28 cellular contexts compared by ENCODE assay signal in genomic region chr9:70551391-70551790, GRCh38.
DNase-seq lines count a peak whose midpoint lies in the region; FAIRE-seq and TF ChIP-seq lines count a peak whose summit lies in the region.
"Had no signal": no experiment of that assay in that cellular context is flagged by ENCODE, and none has a peak within 500 bp of the region (broad histone marks: within the 10 kb centered on the region; RNA-seq: fewer than 3 reads in every experiment).

No MANE protein-coding gene starts in this region.

- H3K27ac ChIP-seq in endothelial cell of umbilical vein (ENCODE audit: insufficient read depth, low read depth, low read length) (no peak overlapping the region), brain microvascular endothelial cell (no peak overlapping the region)
- H3K27ac ChIP-seq: hepatocyte, left ventricle myocardium inferior, right lobe of liver, RWPE1, thyroid gland, VCaP had no signal

- in situ Hi-C loops in brain microvascular endothelial cell (cut with HindIII; ENCODE audit: low pct_ligation_motif_present, low sequenced_read_pairs), result no loop called here
- in situ Hi-C loops in HAP-1 (cut with MboI; ENCODE audit: low sequenced_read_pairs), result no loop called here

- intact Hi-C loops in endothelial cell of umbilical vein (cut with micrococcal nuclease), result no loop called here

- no peaks in the 10 kb centered on the region for H3K9me3 ChIP-seq in endothelial cell of umbilical vein (replicated peaks; ENCODE audit: control insufficient read depth, insufficient read depth, low read length)
- no peaks in the 10 kb centered on the region for H3K9me3 ChIP-seq in HAP-1
- H3K9me3 ChIP-seq: left ventricle myocardium inferior, right lobe of liver, thyroid gland had no signal

- no TSS peak for BruUV-seq in endothelial cell of umbilical vein (replicated peaks; lab: Mats Ljungman, UMichigan)

- CTCF ChIA-PET in endothelial cell of umbilical vein (lab: Charles Lee), result interaction anchor here (1.2 to 1.6 kb wide), 2 partner anchors 12 to 51 kb away, joined by 3 to 5 read pairs; no protein-coding TSS in a partner anchor

- H3K4me1 ChIP-seq in endothelial cell of umbilical vein (ENCODE audit: control insufficient read depth, extremely low read depth, insufficient read depth, low read length) (peaks cover 24% of the 10 kb centered on the region), HAP-1 (peaks cover 6% of the 10 kb centered on the region; the same call in 1 of the 2 replicates)
- H3K4me1 ChIP-seq: right lobe of liver had no signal

- H3K79me2 ChIP-seq in endothelial cell of umbilical vein (ENCODE audit: control insufficient read depth, insufficient read depth, low read length), result no peaks in the 10 kb centered on the region
- H3K79me2 ChIP-seq: hepatocyte had no signal

- H3K27me3 ChIP-seq in endothelial cell of umbilical vein (ENCODE audit: control insufficient read depth in 2 of 2, insufficient read depth in 2 of 2, low read length in 2 of 2), result no peaks in the 10 kb centered on the region
- no peaks in the 10 kb centered on the region for H3K27me3 ChIP-seq in brain microvascular endothelial cell (replicated peaks)
- H3K27me3 ChIP-seq in HAP-1 (ENCODE audit: low read depth), result no peaks in the 10 kb centered on the region
- H3K27me3 ChIP-seq: hepatocyte, right lobe of liver, thyroid gland had no signal

- TF ChIP-seq CTCF in NB4 (IDR thresholded peaks at IDR 0.05; ENCODE audit: low read depth, low read length) (no peak), endothelial cell of umbilical vein (IDR thresholded peaks at IDR 0.05; ENCODE audit: extremely low read depth in 1 of 2, insufficient read depth in 1 of 2, low read depth in 1 of 2, low read length in 2 of 2) (no peak), brain microvascular endothelial cell (IDR thresholded peaks at IDR 0.05; ENCODE audit: low read depth, low read length, missing control alignments) (no peak)

- dilution Hi-C loops in endothelial cell of umbilical vein (cut with MboI; ENCODE audit: extremely low pct_ligation_motif_present, low sequenced_read_pairs), result no loop called here

- DNase-seq in SIG-M5 treated with dmso at 0.1 percent for 504 hours (lab: John Stamatoyannopoulos, UW; ENCODE audit: unreplicated experiment), result peak; percentile 7
- DNase-seq in SIG-M5 (lab: John Stamatoyannopoulos, UW), result no peak
- DNase-seq in NB4 (ENCODE audit: low read depth), result peak; percentile 23
- DNase-seq in endothelial cell of umbilical vein (ENCODE audit: low read depth, low spot score), result no peak
- no peak for DNase-seq in 8988T
- DNase-seq in NCI-H1436 treated with DMSO at 0.1 percent for 48 hours (lab: John Stamatoyannopoulos, UW), result no peak
- DNase-seq in brain microvascular endothelial cell, result no peak
- DNase-seq in HAP-1 (ENCODE audit: low spot score in 2 of 2), result no peak
- DNase-seq: activated CD4-positive, alpha-beta T cell treated with anti-CD3 and anti-CD28 coated beads, Interleukin-2, amount 10 ng/mL, durations not matched to agents 24 days and 14 days; activated naive CD4-positive, alpha-beta T cell; activated T-cell treated with anti-CD3 and anti-CD28 coated beads, Interleukin-2, amount 50 U/mL, for 48 hours; effector memory CD4-positive, alpha-beta T cell; foreskin melanocyte; immature natural killer cell; left ventricle myocardium inferior; midbrain; NCI-H1694; NCI-H2171; NCI-H524 treated with DMSO at 0.1 percent for 48 hours; nephron progenitor cell; posterior cingulate gyrus; right lobe of liver; thyroid gland had no signal

- no peaks in the 10 kb centered on the region for H3K9me1 ChIP-seq in endothelial cell of umbilical vein (replicated peaks; ENCODE audit: control insufficient read depth, extremely low read depth, insufficient read depth, low read length)

- TF ChIP-seq POLR2A in NB4 (IDR thresholded peaks at IDR 0.05; ENCODE audit: extremely low read depth, insufficient read length) (no peak), endothelial cell of umbilical vein (IDR thresholded peaks at IDR 0.05; ENCODE audit: low read depth, low read length) (no peak)

- POLR2A ChIA-PET in endothelial cell of umbilical vein (lab: Charles Lee), result no interaction called here

- no peak for FAIRE-seq in endothelial cell of umbilical vein (lab: Jason Lieb, UNC)
- FAIRE-seq: A204.1, colon had no signal

- H3K36me3 ChIP-seq in endothelial cell of umbilical vein (ENCODE audit: control insufficient read depth in 2 of 2, extremely low read depth in 1 of 2, insufficient read depth in 2 of 2, low read length in 2 of 2), result no peaks in the 10 kb centered on the region
- no peaks in the 10 kb centered on the region for H3K36me3 ChIP-seq in brain microvascular endothelial cell (replicated peaks)
- no peaks in the 10 kb centered on the region for H3K36me3 ChIP-seq in HAP-1 (replicated peaks)
- H3K36me3 ChIP-seq: left ventricle myocardium inferior, right lobe of liver, thyroid gland had no signal

- H3K4me2 ChIP-seq in endothelial cell of umbilical vein (ENCODE audit: insufficient read depth, low read length), result no peak overlapping the region
- H3K4me2 ChIP-seq: hepatocyte had no signal

- H2AFZ ChIP-seq in endothelial cell of umbilical vein (ENCODE audit: low read depth, low read length), result no peak overlapping the region
- H2AFZ ChIP-seq: hepatocyte had no signal

- no peak overlapping the region for H3K9ac ChIP-seq in endothelial cell of umbilical vein (replicated peaks; ENCODE audit: extremely low read depth, insufficient read depth, low read length)

- H4K20me1 ChIP-seq in endothelial cell of umbilical vein (replicated peaks; ENCODE audit: control insufficient read depth, extremely low read depth, insufficient read depth, low read length), result no peaks in the 10 kb centered on the region

- no peak overlapping the region for H3K4me3 ChIP-seq in NB4 (ENCODE audit: low read depth, low read length)
- no peak overlapping the region for H3K4me3 ChIP-seq in endothelial cell of umbilical vein (replicated peaks in 1 of 3; ENCODE audit: insufficient read depth in 1 of 3, low read depth in 1 of 3, low read length in 3 of 3)
- H3K4me3 ChIP-seq in brain microvascular endothelial cell (ENCODE audit: low read depth, low read length), result no peak overlapping the region
- no peak overlapping the region for H3K4me3 ChIP-seq in HAP-1
- H3K4me3 ChIP-seq: hepatocyte, left ventricle myocardium inferior, right lobe of liver, thyroid gland had no signal

TF ChIP-seq in endothelial cell of umbilical vein, 7 proteins besides CTCF, POLR2A, EP300 and RAD21:
- TF ChIP-seq MAX (IDR thresholded peaks at IDR 0.05; ENCODE audit: insufficient read depth, insufficient read length) (no peak), POLR2AphosphoS5 (IDR thresholded peaks at IDR 0.05; ENCODE audit: insufficient read depth, low read depth, low read length) (no peak), MYC (IDR thresholded peaks at IDR 0.05; ENCODE audit: low read depth, low read length) (no peak), FOS (IDR thresholded peaks at IDR 0.05; ENCODE audit: borderline replicate concordance, insufficient read depth, low read length) (peak; percentile 50), JUN (IDR thresholded peaks at IDR 0.05; ENCODE audit: borderline replicate concordance, insufficient read depth, insufficient read length, low read depth) (no peak)

Comparison
In these comparisons a context has a peak if more than half of its experiments do, and no peak if none do; other contexts are left out.
1. DNase-seq: peak in SIG-M5 treated with dmso at 0.1 percent for 504 hours (single experiment) and NB4 (single experiment); none in SIG-M5 (single experiment), endothelial cell of umbilical vein (single experiment), 8988T (single experiment), NCI-H1436 treated with DMSO at 0.1 percent for 48 hours (single experiment), brain microvascular endothelial cell (single experiment) and HAP-1 (0 of 2).